In genomic region chr1:149916927-149917310, GRCh38 we compare ENCODE assay signal across 9 cellular contexts. TPM values are rescaled to one million over a fixed set of nuclear protein-coding genes. Genes with fewer than 3 reads are reported as not detected.
DNase-seq lines count a peak whose midpoint lies in the region; ATAC-seq and TF ChIP-seq lines count a peak whose summit lies in the region.
"Had no signal": no experiment of that assay in that cellular context is flagged by ENCODE, and none has a peak within 500 bp of the region (broad histone marks: within the 10 kb centered on the region; RNA-seq: fewer than 3 reads in every experiment).

No MANE protein-coding gene starts in this region.

- no peak for ATAC-seq in lower lobe of right lung
- no peak for ATAC-seq in HG03565 (IDR thresholded peaks at IDR 0.05; ENCODE audit: unreplicated experiment)

- peak overlapping the region; percentile 75 to 78 for H3K27ac ChIP-seq in ascending aorta
- no peak overlapping the region for H3K27ac ChIP-seq in lower lobe of right lung
- H3K27ac ChIP-seq in tibial artery: peak overlapping the region; percentile 61 to 69

- H3K4me1 ChIP-seq in ascending aorta: peaks cover 0 to 11% of the 10 kb centered on the region in 2 donors
- peaks cover 11% of the 10 kb centered on the region for H3K4me1 ChIP-seq in lower lobe of right lung
- H3K4me1 ChIP-seq in tibial artery: peaks cover 0 to 31% (median 21%) of the 10 kb centered on the region in 4 donors

- H3K36me3 ChIP-seq in ascending aorta (peaks cover 0 to 14% of the 10 kb centered on the region in 2 donors), lower lobe of right lung (no peaks in the 10 kb centered on the region), tibial artery (peaks cover 0 to 21% (median 9%) of the 10 kb centered on the region in 3 donors)

- TF ChIP-seq CTCF in ascending aorta (IDR thresholded peaks at IDR 0.05): no peak
- no peak for TF ChIP-seq CTCF in lower lobe of right lung (IDR thresholded peaks at IDR 0.05)
- no peak for TF ChIP-seq CTCF in tibial artery (IDR thresholded peaks at IDR 0.05)

- H3K4me3 ChIP-seq in ascending aorta: peak overlapping the region; percentile 67 to 87
- H3K4me3 ChIP-seq in lower lobe of right lung: peak overlapping the region; percentile 54
- H3K4me3 ChIP-seq in tibial artery: peak overlapping the region; percentile 60 to 86

- peak; percentile 14 for DNase-seq in activated effector memory CD4-positive, alpha-beta T cell treated with anti-CD3 and anti-CD28 coated beads, Interleukin-2, amount 50 U/mL, for 16 hours
- no peak for DNase-seq in activated effector memory CD4-positive, alpha-beta T cell treated with Interleukin-2 at 50 U/mL for 16 hours
- DNase-seq in ascending aorta (ENCODE audit: low spot score in 2 of 2): no peak
- DNase-seq in lower lobe of right lung: no peak
- DNase-seq in tibial artery: peak in 1 of 2 donors; percentile 61
- no peak for DNase-seq in NOMO-1 treated with dmso at 0.1 percent for 144 hours (lab: John Stamatoyannopoulos, UW; ENCODE audit: unreplicated experiment)
- DNase-seq in KBM-7: no peak
- DNase-seq: Calu3 had no signal

- intact Hi-C loops in ascending aorta (cut with DNase I) (loop anchor here (1.0 to 2.0 kb wide), 2 partner anchors 18 to 29 kb away; partner anchors contain the start of gene BOLA1), lower lobe of right lung (cut with DNase I) (no loop called here), tibial artery (cut with DNase I; ENCODE audit: low total_unique reads) (no loop called here)

- no peaks in the 10 kb centered on the region for H3K9me3 ChIP-seq in ascending aorta
- no peaks in the 10 kb centered on the region for H3K9me3 ChIP-seq in lower lobe of right lung
- H3K9me3 ChIP-seq in tibial artery: no peaks in the 10 kb centered on the region

- in situ Hi-C loops in KBM-7 (cut with MboI; ENCODE audit: low pct_unique_long_range_greater_than_20kb, low sequenced_read_pairs): no loop called here

- H3K27me3 ChIP-seq in ascending aorta (no peaks in the 10 kb centered on the region), lower lobe of right lung (ENCODE audit: low read depth) (peaks cover 9% of the 10 kb centered on the region), tibial artery (no peaks in the 10 kb centered on the region)

RNA-seq across cellular contexts. Expression of gene SV2A, which starts 0.7 kb away (rescaled TPM):
- total RNA-seq in ascending aorta: 5.9 TPM
- 0.86 TPM for total RNA-seq in lower lobe of right lung

RNA-seq across cellular contexts. Expression of gene SF3B4, which starts 10.7 kb away (rescaled TPM):
- total RNA-seq in ascending aorta: 87.3 TPM
- 45.5 TPM for total RNA-seq in lower lobe of right lung

RNA-seq across cellular contexts. Expression of gene BOLA1, which starts 17.6 kb away (rescaled TPM):
- total RNA-seq in ascending aorta: 36.7 TPM
- total RNA-seq in lower lobe of right lung: 11.5 TPM

RNA-seq across cellular contexts. Expression of gene MTMR11, which starts 19.8 kb away (rescaled TPM):
- total RNA-seq in ascending aorta: 39.8 TPM
- 20.4 TPM for total RNA-seq in lower lobe of right lung
